In the genomic region with DNA sequence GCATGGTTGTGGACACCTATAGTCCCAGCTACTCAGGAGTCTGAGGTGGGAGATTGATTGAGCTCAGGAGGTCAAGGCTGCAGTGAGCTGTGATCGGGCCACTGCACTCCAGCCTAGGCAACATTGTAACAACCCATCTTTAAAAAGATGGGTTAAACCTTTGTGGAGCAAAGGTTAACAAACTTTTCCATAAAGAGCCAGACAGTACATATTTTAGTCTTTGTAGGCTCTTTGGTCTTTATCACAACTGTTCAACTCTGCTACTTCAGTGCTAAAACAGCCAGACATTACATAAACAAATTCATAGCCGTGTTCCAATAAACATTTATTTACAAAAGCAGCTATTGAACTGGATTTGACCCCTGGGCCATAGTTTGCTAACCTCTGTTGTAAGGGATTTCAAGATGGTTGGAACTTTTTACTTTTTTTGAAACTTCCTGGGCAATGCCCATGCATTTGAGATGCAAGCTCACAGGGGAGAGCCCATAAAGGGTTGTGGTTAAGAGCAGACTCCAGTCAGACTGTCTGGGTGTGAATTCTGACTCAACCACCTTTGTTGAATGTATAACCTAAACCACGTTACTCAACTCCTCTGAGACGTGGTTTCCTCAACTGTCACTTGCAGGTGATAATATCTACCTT, we compare ENCODE assay signal across 8 cellular contexts. TPM values are rescaled to one million over a fixed set of nuclear protein-coding genes. Genes with fewer than 3 reads are reported as not detected.
DNase-seq lines count a peak whose midpoint lies in the region; ATAC-seq and TF ChIP-seq lines count a peak whose summit lies in the region.

No MANE protein-coding gene starts in this region.

- H3K9me3 Mint-ChIP-seq in natural killer cell treated with Interleukin-12 subunit alpha and Interleukin-12 subunit beta and Interleukin-15 and Interleukin-18, amount 100 ng/mL, for 72 hours, result no peaks in the 10 kb centered on the region

- no peaks in the 10 kb centered on the region for H3K9me3 ChIP-seq in psoas muscle

- H3K4me3 ChIP-seq in psoas muscle, result no peak overlapping the region

- H3K36me3 Mint-ChIP-seq in natural killer cell treated with Interleukin-12 subunit alpha and Interleukin-12 subunit beta and Interleukin-15 and Interleukin-18, amount 100 ng/mL, for 72 hours, result no peaks in the 10 kb centered on the region

- no peaks in the 10 kb centered on the region for H3K36me3 ChIP-seq in psoas muscle (ENCODE audit: insufficient read depth in 1 of 2, low read depth in 1 of 2)

- no peak overlapping the region for H3K4me3 Mint-ChIP-seq in natural killer cell treated with Interleukin-12 subunit alpha and Interleukin-12 subunit beta and Interleukin-15 and Interleukin-18, amount 100 ng/mL, for 72 hours

- H3K27me3 ChIP-seq in psoas muscle (ENCODE audit: insufficient read depth in 3 of 3, low read length in 2 of 3), result no peaks in the 10 kb centered on the region

- no peak overlapping the region for H3K27ac ChIP-seq in psoas muscle

- ATAC-seq in GM18502 (IDR thresholded peaks at IDR 0.05; ENCODE audit: poor library complexity, unreplicated experiment) (peak; percentile 56), HG02759 (IDR thresholded peaks at IDR 0.05; ENCODE audit: unreplicated experiment) (peak; percentile 54), HG02623 (IDR thresholded peaks at IDR 0.05; ENCODE audit: unreplicated experiment) (no peak), psoas muscle (no peak)
- ATAC-seq in natural killer cell treated with Interleukin-12 subunit alpha and Interleukin-12 subunit beta and Interleukin-15 and Interleukin-18, amount 100 ng/mL, for 72 hours, result peak; percentile 95 to 96

- intact Hi-C loops in psoas muscle (cut with DNase I), result no loop called here

- peaks cover 11 to 12% of the 10 kb centered on the region in 2 donors for H3K27me3 Mint-ChIP-seq in natural killer cell treated with Interleukin-12 subunit alpha and Interleukin-12 subunit beta and Interleukin-15 and Interleukin-18, amount 100 ng/mL, for 72 hours

- no peak for TF ChIP-seq CTCF in psoas muscle (IDR thresholded peaks at IDR 0.05)

- H3K27ac Mint-ChIP-seq in natural killer cell treated with Interleukin-12 subunit alpha and Interleukin-12 subunit beta and Interleukin-15 and Interleukin-18, amount 100 ng/mL, for 72 hours, result no peak overlapping the region

- no peaks in the 10 kb centered on the region for H3K4me1 ChIP-seq in psoas muscle

- peaks cover 17 to 23% of the 10 kb centered on the region in 2 donors for H3K4me1 Mint-ChIP-seq in natural killer cell treated with Interleukin-12 subunit alpha and Interleukin-12 subunit beta and Interleukin-15 and Interleukin-18, amount 100 ng/mL, for 72 hours (ENCODE audit: low read depth in 2 of 2)

- peak; percentile 55 for DNase-seq in activated CD4-positive, alpha-beta T cell treated with anti-CD3 and anti-CD28 coated beads for 48 hours
- DNase-seq in natural killer cell treated with Interleukin-12 subunit alpha and Interleukin-12 subunit beta and Interleukin-15 and Interleukin-18, amount 100 ng/mL, for 72 hours (ENCODE audit: low spot score), result peak; percentile 73
- DNase-seq in superior temporal gyrus (ENCODE audit: extremely low spot score) (no peak), psoas muscle (no peak), UCSD-AML1 (lab: John Stamatoyannopoulos, UW; ENCODE audit: unreplicated experiment) (no peak)

- WGBS in psoas muscle, 3 donors, result 84 to 88% (median 85%) methylated on average over 4 of the region's 4 CpGs

RNA-seq across cellular contexts. Expression of gene INAVA, which starts 10.8 kb away (rescaled TPM):
- total RNA-seq in natural killer cell treated with Interleukin-12 subunit alpha and Interleukin-12 subunit beta and Interleukin-15 and Interleukin-18, amount 100 ng/mL, for 72 hours, result under 1 TPM; 0.25 to 0.86 TPM
- not detected for total RNA-seq in psoas muscle
- under 1 TPM in 1 of 3 donors, not detected in 2; 0.04 TPM for polyA plus RNA-seq in psoas muscle

RNA-seq across cellular contexts. Expression of gene GPR25, which starts 32.8 kb away (rescaled TPM):
- total RNA-seq in natural killer cell treated with Interleukin-12 subunit alpha and Interleukin-12 subunit beta and Interleukin-15 and Interleukin-18, amount 100 ng/mL, for 72 hours, result not detected
- total RNA-seq in psoas muscle, result not detected
- not detected for polyA plus RNA-seq in psoas muscle

Comparison
In these comparisons a context has a peak if more than half of its experiments do, and no peak if none do; other contexts are left out.
1. ATAC-seq: peak in GM18502 (single experiment), HG02759 (single experiment) and natural killer cell treated with Interleukin-12 subunit alpha and Interleukin-12 subunit beta and Interleukin-15 and Interleukin-18, amount 100 ng/mL, for 72 hours (2 of 2); none in HG02623 (single experiment) and psoas muscle (0 of 4).
2. DNase-seq: peak in activated CD4-positive, alpha-beta T cell treated with anti-CD3 and anti-CD28 coated beads for 48 hours (single experiment) and natural killer cell treated with Interleukin-12 subunit alpha and Interleukin-12 subunit beta and Interleukin-15 and Interleukin-18, amount 100 ng/mL, for 72 hours (single experiment); none in superior temporal gyrus (single experiment), psoas muscle (0 of 2) and UCSD-AML1 (single experiment).